In genomic region chr2:47235127-47235526, GRCh38 we compare ENCODE assay signal across 27 cellular contexts. TPM values are rescaled to one million over a fixed set of nuclear protein-coding genes. Genes with fewer than 3 reads are reported as not detected.
DNase-seq lines count a peak whose midpoint lies in the region; ATAC-seq, FAIRE-seq and TF ChIP-seq lines count a peak whose summit lies in the region.
"Had no signal": no experiment of that assay in that cellular context is flagged by ENCODE, and none has a peak within 500 bp of the region (broad histone marks: within the 10 kb centered on the region; RNA-seq: fewer than 3 reads in every experiment).

No MANE protein-coding gene starts in this region.

- peaks cover 50% of the 10 kb centered on the region for H3K4me1 Mint-ChIP-seq in nephron progenitor cell
- H3K4me1 Mint-ChIP-seq: CD14-positive monocyte; CD8-positive, alpha-beta memory T cell had no signal

- no peak overlapping the region for H2BK20ac ChIP-seq in IMR-90 (ENCODE audit: low read depth, low read length)

- TF ChIP-seq CTCF in IMR-90 (conservative IDR thresholded peaks at IDR 0.05; ENCODE audit: low read depth, low read length), result no peak
- TF ChIP-seq CTCF in K562 (IDR thresholded peaks at IDR 0.05 in 2 of 3, conservative IDR thresholded peaks at IDR 0.05 in 1 of 3; ENCODE audit: insufficient read depth in 2 of 3, low read depth in 1 of 3, low read length in 3 of 3), result no peak
- no peak for TF ChIP-seq CTCF in hepatocyte (IDR thresholded peaks at IDR 0.05; ENCODE audit: poor library complexity)
- no peak for TF ChIP-seq CTCF in nephron progenitor cell (IDR thresholded peaks at IDR 0.05)

- no peak for TF ChIP-seq POLR2A in IMR-90 (IDR thresholded peaks at IDR 0.05; ENCODE audit: low read depth, low read length)
- no peak for TF ChIP-seq POLR2A in K562 (conservative IDR thresholded peaks at IDR 0.05)

- H3K27ac ChIP-seq in IMR-90 (ENCODE audit: insufficient read depth, low read length) (no peak overlapping the region), K562 (ENCODE audit: extremely low read depth, low read depth, low read length) (no peak overlapping the region; the same call in 2 of the 3 replicates), hepatocyte (no peak overlapping the region)
- H3K27ac ChIP-seq: BLaER1 treated with 17β-estradiol and CSF1 and Interleukin-3, amounts not matched to agents 10 nM and 100 nM had no signal

- H3K27me3 ChIP-seq in IMR-90 (ENCODE audit: control insufficient read depth, insufficient read depth, low read length) (no peaks in the 10 kb centered on the region), K562 (ENCODE audit: control insufficient read depth in 2 of 2, insufficient read depth in 2 of 2, low read length in 2 of 2) (no peaks in the 10 kb centered on the region), hepatocyte (no peaks in the 10 kb centered on the region)
- H3K27me3 ChIP-seq: BE2C; BLaER1 treated with 17β-estradiol and CSF1 and Interleukin-3, amounts not matched to agents 10 nM and 100 nM had no signal

- in situ Hi-C loops in IMR-90 (cut with MboI; ENCODE audit: low sequenced_read_pairs), result no loop called here
- in situ Hi-C loops in K562 (cut with MboI), result no loop called here

- H3K4me3 Mint-ChIP-seq in nephron progenitor cell, result no peak overlapping the region
- H3K4me3 Mint-ChIP-seq: CD14-positive monocyte; CD4-positive, alpha-beta T cell; CD8-positive, alpha-beta memory T cell; GM23338; HFFc6 had no signal

- intact Hi-C loops in IMR-90 (cut with micrococcal nuclease), result no loop called here
- intact Hi-C loops in K562 (cut with micrococcal nuclease), result no loop called here

- no peaks in the 10 kb centered on the region for H3K36me3 Mint-ChIP-seq in nephron progenitor cell (ENCODE audit: low read depth)
- H3K36me3 Mint-ChIP-seq: CD14-positive monocyte; CD8-positive, alpha-beta memory T cell had no signal

- H3K79me1 ChIP-seq in IMR-90 (ENCODE audit: low read depth in 1 of 2, low read length in 2 of 2), result 0 out of 4 replicates have a peak, but pooled peaks cover 0 to 6% of the 10 kb centered on the region in 2 experiments

- no peak overlapping the region for H3K4me3 ChIP-seq in IMR-90 (ENCODE audit: insufficient read depth, low read depth, low read length)
- H3K4me3 ChIP-seq in K562, result no peak overlapping the region
- H3K4me3 ChIP-seq in hepatocyte, result no peak overlapping the region
- H3K4me3 ChIP-seq: A549; BLaER1 treated with 17β-estradiol and CSF1 and Interleukin-3, amounts not matched to agents 10 nM and 100 nM; GM12878; GM23338; HAP-1 had no signal

- no peak overlapping the region for H2BK120ac ChIP-seq in IMR-90 (ENCODE audit: low read depth, low read length)

- peak overlapping the region; percentile 50 for H2AK5ac ChIP-seq in IMR-90 (ENCODE audit: low read depth, low read length)

- no peak for FAIRE-seq in K562 (lab: Jason Lieb, UNC)
- FAIRE-seq: A549, D721Med, GM12878, GM19239, H54 had no signal

- WGBS in IMR-90 (ENCODE audit: extremely low coverage in 2 of 2, insufficient read length in 1 of 2), 2 experiments, result no CpG with 5 or more reads among the region's 2 CpGs
- WGBS in K562 (ENCODE audit: insufficient coverage, low coverage, missing lambda C conversion rate), result 32% methylated on average over 2 of the region's 2 CpGs
- 82% methylated on average over 2 of the region's 2 CpGs for WGBS in hepatocyte (ENCODE audit: low lambda C conversion rate, missing lambda C conversion rate)

- H3K27me3 Mint-ChIP-seq in nephron progenitor cell (ENCODE audit: low read depth, poor library complexity), result peaks cover 10% of the 10 kb centered on the region
- H3K27me3 Mint-ChIP-seq: CD4-positive, alpha-beta T cell had no signal

- H3K14ac ChIP-seq in IMR-90 (replicated peaks; ENCODE audit: low read depth, low read length), result 0 out of 2 replicates have a peak overlapping the region, but pooled peaks have one; percentile 16

- DNase-seq in IMR-90 (no peak), K562 (ENCODE audit: extremely low read depth in 1 of 4, low spot score in 3 of 4) (peak; percentile 26 to 57 (median 40)), hepatocyte (ENCODE audit: low spot score) (peak; percentile 7), nephron progenitor cell (no peak), SHP77 treated with DMSO at 0.1 percent for 48 hours (lab: John Stamatoyannopoulos, UW) (no peak), NCI-H526 treated with DMSO at 0.1 percent for 48 hours (lab: John Stamatoyannopoulos, UW) (no peak)
- no peak for DNase-seq in activated CD8-positive, alpha-beta memory T cell treated with anti-CD3 and anti-CD28 coated beads, Interleukin-2, amount 50 U/mL, for 4 hours
- DNase-seq: 8988T; ACHN; AML-193; CD4-positive, alpha-beta T cell; CD8-positive, alpha-beta memory T cell; DMS 273 treated with DMSO at 0.1 percent for 48 hours; DMS79; EL; GDM1; HFFc6 had no signal

- no peaks in the 10 kb centered on the region for H3K9me2 ChIP-seq in hepatocyte (replicated peaks; ENCODE audit: insufficient read depth)

- H3K9ac ChIP-seq in IMR-90 (ENCODE audit: low read depth, low read length) (no peak overlapping the region), K562 (ENCODE audit: insufficient read depth in 1 of 2, low read depth in 2 of 2, low read length in 2 of 2) (no peak overlapping the region; a peak in 2 of 4 replicates)
- H3K9ac ChIP-seq: BLaER1 treated with 17β-estradiol and CSF1 and Interleukin-3, amounts not matched to agents 10 nM and 100 nM had no signal

- no peak overlapping the region for H3K56ac ChIP-seq in IMR-90 (ENCODE audit: extremely low read depth, insufficient read depth, low read length)

- no peak overlapping the region for H3K23ac ChIP-seq in IMR-90 (ENCODE audit: low read depth, low read length)

- 0 out of 3 replicates have a peak overlapping the region, but pooled peaks have one; percentile 40 for H2BK15ac ChIP-seq in IMR-90 (ENCODE audit: low read depth, low read length)

- H3K4me2 ChIP-seq in IMR-90 (ENCODE audit: low read depth, low read length) (no peak overlapping the region), K562 (ENCODE audit: insufficient read depth, low read length) (peak overlapping the region; percentile 59), hepatocyte (no peak overlapping the region)
- H3K4me2 ChIP-seq: A549; BLaER1 treated with 17β-estradiol and CSF1 and Interleukin-3, amounts not matched to agents 10 nM and 100 nM; GM23338 had no signal

- dilution Hi-C loops in IMR-90 (cut with HindIII; ENCODE audit: low sequenced_read_pairs, unreplicated experiment), result no loop called here

- H3K4me1 ChIP-seq in IMR-90 (ENCODE audit: control insufficient read depth, insufficient read depth, low read length) (peaks cover 17% of the 10 kb centered on the region), K562 (replicated peaks in 1 of 2; ENCODE audit: control insufficient read depth in 2 of 2, insufficient read depth in 2 of 2, low read length in 2 of 2) (peaks cover 16 to 40% of the 10 kb centered on the region in 2 experiments), hepatocyte (ENCODE audit: insufficient read depth) (peaks cover 18% of the 10 kb centered on the region)
- H3K4me1 ChIP-seq: BLaER1 treated with 17β-estradiol and CSF1 and Interleukin-3, amounts not matched to agents 10 nM and 100 nM had no signal

- no peak overlapping the region for H2AK9ac ChIP-seq in IMR-90 (replicated peaks; ENCODE audit: low read depth, low read length, poor library complexity)

- H4K20me1 ChIP-seq in IMR-90 (ENCODE audit: insufficient read depth, low read length) (no peaks in the 10 kb centered on the region), K562 (replicated peaks; ENCODE audit: control insufficient read depth, insufficient read depth, low read length) (no peaks in the 10 kb centered on the region), hepatocyte (ENCODE audit: insufficient read depth, poor library complexity, severe bottlenecking) (no peaks in the 10 kb centered on the region)
- H4K20me1 ChIP-seq: BLaER1 treated with 17β-estradiol and CSF1 and Interleukin-3, amounts not matched to agents 10 nM and 100 nM had no signal

- H2BK5ac ChIP-seq in IMR-90 (ENCODE audit: low read depth, low read length, poor library complexity, severe bottlenecking), result no peak overlapping the region

- CTCF ChIA-PET in IMR-90 (lab: Yijun Ruan, JAX), result no interaction called here
- CTCF ChIA-PET in K562 (lab: Yijun Ruan, JAX; ENCODE audit: low intra/inter-chr PET ratio), result no interaction called here

- peaks cover 17% of the 10 kb centered on the region; the same call in 1 of the 2 replicates for H3K9me1 ChIP-seq in IMR-90 (ENCODE audit: insufficient read depth, low read length)
- no peaks in the 10 kb centered on the region for H3K9me1 ChIP-seq in K562 (ENCODE audit: control insufficient read depth, insufficient read depth, low read length)

- no peak overlapping the region for H4K91ac ChIP-seq in IMR-90 (ENCODE audit: insufficient read depth, low read depth, low read length)

- BruUV-seq in IMR-90 (replicated peaks; lab: Mats Ljungman, UMichigan) (no TSS peak), K562 (replicated peaks; lab: Mats Ljungman, UMichigan) (no TSS peak)

- ATAC-seq in IMR-90 (ENCODE audit: low read depth) (no peak), K562 (peak; percentile 36; the same call in 2 of the 3 replicates)
- ATAC-seq: A549, GM12878, GM23338 had no signal

- TF ChIP-seq RAD21 in IMR-90 (IDR thresholded peaks at IDR 0.05; ENCODE audit: low read length) (no peak), K562 (CRISPR knock-in tag; conservative IDR thresholded peaks at IDR 0.05 in 1 of 2, IDR thresholded peaks at IDR 0.05 in 1 of 2) (no peak)

- no peak overlapping the region for H4K5ac ChIP-seq in IMR-90 (ENCODE audit: low read depth, low read length)

- no peaks in the 10 kb centered on the region for H3K79me2 ChIP-seq in K562 (ENCODE audit: control insufficient read depth, insufficient read depth, low read length)
- H3K79me2 ChIP-seq in hepatocyte, result no peaks in the 10 kb centered on the region

- H3K36me3 ChIP-seq in IMR-90 (ENCODE audit: control insufficient read depth, insufficient read depth, low read length) (no peaks in the 10 kb centered on the region), K562 (ENCODE audit: control insufficient read depth, insufficient read depth, low read length) (no peaks in the 10 kb centered on the region), hepatocyte (replicated peaks; ENCODE audit: insufficient read depth, low read depth) (no peaks in the 10 kb centered on the region)
- H3K36me3 ChIP-seq: BE2C; BLaER1 treated with 17β-estradiol and CSF1 and Interleukin-3, amounts not matched to agents 10 nM and 100 nM; HAP-1 had no signal

- no peak overlapping the region for H3K18ac ChIP-seq in IMR-90 (ENCODE audit: low read depth, low read length)

- H3K9me3 ChIP-seq in IMR-90 (ENCODE audit: control insufficient read depth, insufficient read depth, low read length), result no peaks in the 10 kb centered on the region
- no peaks in the 10 kb centered on the region for H3K9me3 ChIP-seq in K562 (replicated peaks; ENCODE audit: control insufficient read depth, insufficient read depth, low read depth, low read length)
- H3K9me3 ChIP-seq in hepatocyte (ENCODE audit: low read depth), result no peaks in the 10 kb centered on the region
- H3K9me3 ChIP-seq: A549; BE2C; BLaER1 treated with 17β-estradiol and CSF1 and Interleukin-3, amounts not matched to agents 10 nM and 100 nM; HAP-1 had no signal

- H3K9me3 Mint-ChIP-seq in nephron progenitor cell, result no peaks in the 10 kb centered on the region
- H3K9me3 Mint-ChIP-seq: CD14-positive monocyte; CD4-positive, alpha-beta T cell; CD8-positive, alpha-beta memory T cell; GM23338; HFFc6 had no signal

- no peak for TF ChIP-seq EP300 in K562 (IDR thresholded peaks at IDR 0.05; ENCODE audit: low read length)

- H2AFZ ChIP-seq in IMR-90 (replicated peaks; ENCODE audit: low read length, poor library complexity) (no peak overlapping the region), K562 (ENCODE audit: low read depth, low read length) (peak overlapping the region; percentile 69), hepatocyte (no peak overlapping the region)
- H2AFZ ChIP-seq: GM23338 had no signal

- H4K8ac ChIP-seq in IMR-90 (ENCODE audit: low read depth in 2 of 2, low read length in 2 of 2), result no peak overlapping the region

- POLR2A ChIA-PET in IMR-90 (lab: Charles Lee; ENCODE audit: unreplicated experiment) (no interaction called here), K562 (lab: Yijun Ruan, JAX) (interaction anchor here (0.6 to 1.7 kb wide), 5 partner anchors 8 to 1039 kb away, joined by 3 to 7 read pairs (median 4); no protein-coding TSS in a partner anchor)

- no peak overlapping the region for H3K4ac ChIP-seq in IMR-90 (ENCODE audit: low read depth, low read length)

- H3K27ac Mint-ChIP-seq in nephron progenitor cell, result peak overlapping the region; percentile 22
- H3K27ac Mint-ChIP-seq: CD14-positive monocyte; CD4-positive, alpha-beta T cell; GM23338; HFFc6 had no signal

RNA-seq across cellular contexts. Expression of gene CALM2, which starts 58.8 kb away (rescaled TPM):
- total RNA-seq in IMR-90 (2012; rRNA removed), result 290 and 1,344 TPM in 2 replicates
- polyA plus RNA-seq in IMR-90 (2012; rRNA removed), result 774 and 970 TPM in 2 replicates
- polyA plus RNA-seq in IMR-90 (2012; cell fraction: cytosol; rRNA removed), result 56.0 and 99.9 TPM in 2 replicates
- 20.2 and 214 TPM in 2 replicates for polyA plus RNA-seq in IMR-90 (2012; cell fraction: nucleus; rRNA removed; ENCODE audit: low replicate concordance)
- 47.4 and 171 TPM in 2 replicates for total RNA-seq in K562 (2011; cell fraction: chromatin; rRNA removed; ENCODE audit: low replicate concordance)
- 27.7 and 36.5 TPM in 2 replicates for total RNA-seq in K562 (2011; cell fraction: nucleolus; rRNA removed)
- 119 and 209 TPM in 2 replicates for total RNA-seq in K562 (2011; cell fraction: nucleoplasm; rRNA removed)
- 304 and 331 TPM in 2 replicates for total RNA-seq in K562 (2014; rRNA removed)
- 656 and 729 TPM in 2 replicates for total RNA-seq in K562 (2014; rRNA removed; fragmentation: Illumina TruSeq; extraction: Trizol)
- total RNA-seq in K562 (2015; rRNA removed; fragmentation: Illumina TruSeq; extraction: Trizol), result 436 and 447 TPM in 2 replicates
- total RNA-seq in K562 (2021), result 357 and 363 TPM in 2 replicates
- 225 and 326 TPM in 2 replicates for polyA plus RNA-seq in K562 (2011; rRNA removed)
- polyA plus RNA-seq in K562 (2011; cell fraction: cytosol; rRNA removed), result 55.4 and 201 TPM in 2 replicates
- 55.4 and 96.4 TPM in 2 replicates for polyA plus RNA-seq in K562 (2011; cell fraction: nucleus; rRNA removed)
- polyA plus RNA-seq in K562 (2012), result 409 and 511 TPM in 2 replicates
- polyA plus RNA-seq in K562 (2014; fragmentation: Illumina TruSeq; extraction: Trizol), result 457 and 479 TPM in 2 replicates
- polyA plus RNA-seq in K562 (2014; fragmentation: Nextera tagmentation; extraction: Ambion mirVana), result 1,000 to 10,000 TPM; 1,257 to 1,855 TPM
- polyA plus RNA-seq in K562 (2014; rRNA removed), result 316 and 329 TPM in 2 replicates
- 319 and 344 TPM in 2 replicates for polyA minus RNA-seq in K562 (2011; rRNA and poly(A)+ RNA removed)
- polyA minus RNA-seq in K562 (2011; cell fraction: cytosol; rRNA and poly(A)+ RNA removed), result 93.9 and 115 TPM in 2 replicates
- 54.7 and 100 TPM in 2 replicates for polyA minus RNA-seq in K562 (2011; cell fraction: nucleus; rRNA and poly(A)+ RNA removed)
- 705 and 910 TPM in 2 replicates for total RNA-seq in hepatocyte
- 1,204 and 1,284 TPM in 2 replicates for polyA plus RNA-seq in hepatocyte

Comparison
In these comparisons a context has a peak if more than half of its experiments do, and no peak if none do; other contexts are left out.
1. DNase-seq: peak in K562 (4 of 4) and hepatocyte (single experiment); none in IMR-90 (single experiment), nephron progenitor cell (single experiment), SHP77 treated with DMSO at 0.1 percent for 48 hours (single experiment), NCI-H526 treated with DMSO at 0.1 percent for 48 hours (single experiment) and activated CD8-positive, alpha-beta memory T cell treated with anti-CD3 and anti-CD28 coated beads, Interleukin-2, amount 50 U/mL, for 4 hours (single experiment).